ENCODE assay signal across 13 cellular contexts in the genomic region with DNA sequence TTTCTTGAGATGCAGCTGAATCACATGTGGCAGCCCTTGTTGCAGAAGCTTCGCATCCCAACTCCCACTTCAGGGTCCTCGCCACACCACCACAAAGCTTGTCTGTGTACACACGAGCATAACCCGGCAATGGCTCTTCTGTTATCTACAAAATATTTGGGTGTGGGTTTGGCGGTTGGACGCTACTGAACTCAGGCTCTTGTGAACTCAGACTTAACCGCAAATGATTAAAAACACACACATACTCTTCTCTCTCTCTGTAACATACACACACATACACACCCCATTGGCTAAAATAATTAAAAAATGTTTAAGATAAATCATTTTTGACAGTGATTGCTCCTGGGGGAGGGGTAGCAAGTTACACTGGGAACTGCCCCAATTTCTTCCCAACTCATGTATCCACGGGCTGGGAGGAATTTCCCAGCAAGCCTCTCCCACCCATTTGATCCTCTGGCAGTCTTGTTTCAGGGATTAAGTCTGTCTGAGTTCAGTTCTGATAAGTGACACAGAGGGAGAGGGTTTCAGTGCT.
A peak's percentile ranks its signal among the peaks of the same experiment; 100 is the strongest.
DNase-seq lines count a peak whose midpoint lies in the region; ATAC-seq and TF ChIP-seq lines count a peak whose summit lies in the region.
"Had no signal": no experiment of that assay in that cellular context is flagged by ENCODE, and none has a peak within 500 bp of the region (broad histone marks: within the 10 kb centered on the region; RNA-seq: fewer than 3 reads in every experiment).

No MANE protein-coding gene starts in this region.

- intact Hi-C loops in right cardiac atrium (cut with DNase I) (no loop called here), left ventricle myocardium superior (cut with micrococcal nuclease) (no loop called here), upper lobe of right lung (cut with DNase I) (no loop called here)

- no peaks in the 10 kb centered on the region for H3K36me3 ChIP-seq in adipocyte (ENCODE audit: control insufficient read depth, insufficient read depth, low read length, severe bottlenecking)
- H3K36me3 ChIP-seq in gastroesophageal sphincter, result no peaks in the 10 kb centered on the region
- no peaks in the 10 kb centered on the region for H3K36me3 ChIP-seq in upper lobe of right lung

- no peak for TF ChIP-seq CTCF in gastroesophageal sphincter (IDR thresholded peaks at IDR 0.05)
- no peak for TF ChIP-seq CTCF in upper lobe of right lung (IDR thresholded peaks at IDR 0.05)

- no peak overlapping the region for H3K9ac ChIP-seq in adipocyte (ENCODE audit: low read length)

- no peak overlapping the region for H3K27ac ChIP-seq in right cardiac atrium (ENCODE audit: low read length)
- no peak overlapping the region for H3K27ac ChIP-seq in gastroesophageal sphincter
- H3K27ac ChIP-seq in upper lobe of right lung, result no peak overlapping the region
- H3K27ac ChIP-seq: psoas muscle had no signal

- no peaks in the 10 kb centered on the region for H3K9me3 ChIP-seq in right cardiac atrium (ENCODE audit: control insufficient read depth, low read length)
- H3K9me3 ChIP-seq in adipocyte (ENCODE audit: control insufficient read depth, low read length), result no peaks in the 10 kb centered on the region
- peaks cover 0 to 8% (median 0%) of the 10 kb centered on the region in 3 donors for H3K9me3 ChIP-seq in gastroesophageal sphincter
- H3K9me3 ChIP-seq in upper lobe of right lung, result no peaks in the 10 kb centered on the region
- H3K9me3 ChIP-seq: psoas muscle had no signal

- H3K27me3 ChIP-seq in right cardiac atrium (ENCODE audit: control insufficient read depth, insufficient read depth) (no peaks in the 10 kb centered on the region), adipocyte (replicated peaks; ENCODE audit: control insufficient read depth, insufficient read depth, low read length) (no peaks in the 10 kb centered on the region), gastroesophageal sphincter (no peaks in the 10 kb centered on the region), upper lobe of right lung (no peaks in the 10 kb centered on the region)

- WGBS in right cardiac atrium, result 39% methylated on average over 8 of the region's 8 CpGs
- WGBS in gastroesophageal sphincter (ENCODE audit: low coverage in 1 of 2), 2 donors, result 25 to 70% methylated on average over 4 to 8 of the region's 8 CpGs

- H3K4me3 ChIP-seq in right cardiac atrium (ENCODE audit: low read length) (no peak overlapping the region), adipocyte (ENCODE audit: low read length) (peak overlapping the region; percentile 14), gastroesophageal sphincter (no peak overlapping the region), upper lobe of right lung (no peak overlapping the region)
- H3K4me3 ChIP-seq: psoas muscle had no signal

- DNase-seq in right cardiac atrium (no peak), left ventricle myocardium superior (no peak), adipocyte (ENCODE audit: low read depth) (peak; percentile 75), upper lobe of right lung (no peak)
- DNase-seq in activated effector memory CD4-positive, alpha-beta T cell treated with anti-CD3 and anti-CD28 coated beads, Interleukin-2, amount 50 U/mL, for 16 hours, result no peak
- DNase-seq: activated CD8-positive, alpha-beta memory T cell treated with anti-CD3 and anti-CD28 coated beads, Interleukin-2, amount 10 ng/mL, durations not matched to agents 7 days and 5 days; HFFc6; psoas muscle; stimulated activated CD4-positive, alpha-beta T cell treated with anti-CD3 and anti-CD28 coated beads, Interleukin-4, amount 100 ng/mL, for 24 hours; stimulated activated naive CD4-positive, alpha-beta T cell had no signal

- TF ChIP-seq EP300 in gastroesophageal sphincter (IDR thresholded peaks at IDR 0.05), result no peak

- H3K4me1 ChIP-seq in right cardiac atrium (ENCODE audit: control insufficient read depth, insufficient read depth, low read length) (no peaks in the 10 kb centered on the region), adipocyte (ENCODE audit: control insufficient read depth, insufficient read depth, low read length) (peaks cover 22% of the 10 kb centered on the region), gastroesophageal sphincter (no peaks in the 10 kb centered on the region), upper lobe of right lung (peaks cover 2% of the 10 kb centered on the region)
- H3K4me1 ChIP-seq: psoas muscle had no signal

- no peak for TF ChIP-seq POLR2A in gastroesophageal sphincter (IDR thresholded peaks at IDR 0.05)

- ATAC-seq in right cardiac atrium (peak; percentile 16 to 26), left ventricle myocardium superior (no peak), gastroesophageal sphincter (peak; percentile 28), upper lobe of right lung (peak; percentile 61), HG02973 (IDR thresholded peaks at IDR 0.05; ENCODE audit: unreplicated experiment) (no peak), GM18909 (IDR thresholded peaks at IDR 0.05; ENCODE audit: poor library complexity, unreplicated experiment) (no peak)
- ATAC-seq: activated CD8-positive, alpha-beta memory T cell treated with anti-CD3 and anti-CD28 coated beads, Interleukin-2, amount 10 ng/mL, durations not matched to agents 7 days and 5 days; psoas muscle had no signal

Comparison
In these comparisons a context has a peak if more than half of its experiments do, and no peak if none do; other contexts are left out.
1. ATAC-seq: peak in right cardiac atrium (2 of 2), gastroesophageal sphincter (single experiment) and upper lobe of right lung (single experiment); none in left ventricle myocardium superior (single experiment), HG02973 (single experiment) and GM18909 (single experiment).